Comparison of ENCODE assay signal across 11 cellular contexts in genomic region chr5:172872997-172873491, GRCh38. TPM values are rescaled to one million over a fixed set of nuclear protein-coding genes. Genes with fewer than 3 reads are reported as not detected.
DNase-seq lines count a peak whose midpoint lies in the region; ATAC-seq and TF ChIP-seq lines count a peak whose summit lies in the region.
"Had no signal": no experiment of that assay in that cellular context is flagged by ENCODE, and none has a peak within 500 bp of the region (broad histone marks: within the 10 kb centered on the region; RNA-seq: fewer than 3 reads in every experiment).

No MANE protein-coding gene starts in this region.

- TF ChIP-seq CTCF in WTC11 (IDR thresholded peaks at IDR 0.05) (no peak), foreskin fibroblast (IDR thresholded peaks at IDR 0.05; ENCODE audit: low read depth, low read length) (no peak), tibial nerve (IDR thresholded peaks at IDR 0.05) (no peak)

- no peaks in the 10 kb centered on the region for H3K36me3 ChIP-seq in tibial nerve

- H3K27ac Mint-ChIP-seq in WTC11, result peak overlapping the region; percentile 48; the same call in 1 of the 2 replicates

- TF ChIP-seq EP300 in tibial nerve (IDR thresholded peaks at IDR 0.05), result peak in 1 of 2 donors; percentile 73

- H3K4me3 ChIP-seq in foreskin fibroblast (ENCODE audit: low read depth in 1 of 2, low read length in 2 of 2), result no peak overlapping the region
- no peak overlapping the region for H3K4me3 ChIP-seq in tibial nerve
- H3K4me3 ChIP-seq: GM12878 had no signal

- no peaks in the 10 kb centered on the region for H3K27me3 ChIP-seq in tibial nerve

- peak overlapping the region; percentile 38 to 94 (median 83) for H3K27ac ChIP-seq in tibial nerve

- H3K9me3 ChIP-seq in tibial nerve, result no peaks in the 10 kb centered on the region

- CTCF ChIA-PET in WTC11 (lab: Charles Lee), result interaction anchor here (1.0 to 3.4 kb wide), 5 partner anchors 30 to 166 kb away, joined by 3 to 11 read pairs (median 4); no protein-coding TSS in a partner anchor

- DNase-seq in WTC11 (ENCODE audit: low spot score) (no peak), foreskin fibroblast (peak; percentile 55 to 71), myocyte (ENCODE audit: low read depth) (peak; percentile 88), tibial nerve (ENCODE audit: low spot score in 2 of 2) (peak in 1 of 2 donors; percentile 71), ACHN (no peak)
- DNase-seq in activated CD8-positive, alpha-beta memory T cell treated with anti-CD3 and anti-CD28 coated beads, Interleukin-2, amount 50 U/mL, for 48 hours, result no peak
- DNase-seq: activated CD4-positive, alpha-beta T cell treated with anti-CD3 and anti-CD28 coated beads for 1 hour; stimulated activated CD4-positive, alpha-beta T cell treated with anti-CD3 and anti-CD28 coated beads, Interleukin-2, amount 100 ng/mL, for 24 hours had no signal

- H3K27me3 Mint-ChIP-seq in WTC11 (ENCODE audit: low read depth), result no peaks in the 10 kb centered on the region

- TF ChIP-seq POLR2A in tibial nerve (IDR thresholded peaks at IDR 0.05), result no peak

- peaks cover 0 to 75% (median 60%) of the 10 kb centered on the region in 4 donors for H3K4me1 ChIP-seq in tibial nerve

- ATAC-seq in WTC11, result peak; percentile 16
- no peak for ATAC-seq in GM21576 (IDR thresholded peaks at IDR 0.05; ENCODE audit: unreplicated experiment)
- ATAC-seq in HG02852 (IDR thresholded peaks at IDR 0.05; ENCODE audit: unreplicated experiment), result no peak
- ATAC-seq: GM12878 had no signal

- H3K36me3 Mint-ChIP-seq in WTC11, result no peaks in the 10 kb centered on the region

- in situ Hi-C loops in ACHN (cut with HindIII; ENCODE audit: low pct_ligation_motif_present, low pct_unique_long_range_greater_than_20kb, low sequenced_read_pairs), result no loop called here

- peaks cover 31% of the 10 kb centered on the region for H3K4me1 Mint-ChIP-seq in WTC11

- H3K4me3 Mint-ChIP-seq in WTC11, result no peak overlapping the region

- 10% methylated on average over 13 of the region's 13 CpGs for WGBS in tibial nerve, 2 donors

- no peaks in the 10 kb centered on the region for H3K9me3 Mint-ChIP-seq in WTC11

- POLR2A ChIA-PET in WTC11 (lab: Charles Lee), result interaction anchor here (0.9 kb wide), 1 partner anchor 101 kb away, joined by 3 read pairs; no protein-coding TSS in a partner anchor

TF ChIP-seq in WTC11, 78 proteins besides CTCF, POLR2A, EP300 and RAD21:
- TF ChIP-seq ATF3 (CRISPR knock-in tag; conservative IDR thresholded peaks at IDR 0.05) (no peak), ZNF121 (CRISPR knock-in tag; IDR thresholded peaks at IDR 0.05) (no peak), NFE2L1 (CRISPR knock-in tag; IDR thresholded peaks at IDR 0.05) (no peak), ERG (CRISPR knock-in tag; IDR thresholded peaks at IDR 0.05) (no peak), RELA (CRISPR knock-in tag; IDR thresholded peaks at IDR 0.05; ENCODE audit: borderline replicate concordance) (no peak), ESRRA (CRISPR knock-in tag; IDR thresholded peaks at IDR 0.05; ENCODE audit: borderline replicate concordance) (no peak), TEAD1 (CRISPR knock-in tag; IDR thresholded peaks at IDR 0.05) (no peak), ZNF416 (CRISPR knock-in tag; IDR thresholded peaks at IDR 0.05) (no peak), AFF4 (CRISPR knock-in tag; IDR thresholded peaks at IDR 0.05; ENCODE audit: borderline replicate concordance) (no peak), E2F4 (CRISPR knock-in tag; IDR thresholded peaks at IDR 0.05; ENCODE audit: borderline replicate concordance, low read depth) (no peak), ATF6 (CRISPR knock-in tag; IDR thresholded peaks at IDR 0.05) (no peak), GRHL2 (CRISPR knock-in tag; IDR thresholded peaks at IDR 0.05; ENCODE audit: insufficient replicate concordance, severe bottlenecking) (no peak), TP53 (CRISPR knock-in tag; IDR thresholded peaks at IDR 0.05) (no peak), ZNF423 (CRISPR knock-in tag; IDR thresholded peaks at IDR 0.05) (no peak), PREB (CRISPR knock-in tag; IDR thresholded peaks at IDR 0.05; ENCODE audit: borderline replicate concordance) (no peak), TEAD4 (CRISPR knock-in tag; IDR thresholded peaks at IDR 0.05) (no peak), EMX1 (CRISPR knock-in tag; IDR thresholded peaks at IDR 0.05) (no peak)

RNA-seq across cellular contexts. Expression of gene ERGIC1, which starts 39.0 kb away (rescaled TPM):
- total RNA-seq in WTC11 (2021) (89.8 to 101 TPM (median 97.1 TPM) in 3 replicates), myocyte (97.8 and 120 TPM in 2 replicates), tibial nerve (100 to 1,000 TPM in 2 of 4 donors, 10 to 100 TPM in 2; 60.9 to 123 (median 99.3) TPM)
- 196 TPM for polyA plus RNA-seq in myocyte (2012)

Comparison
In these comparisons a context has a peak if more than half of its experiments do, and no peak if none do; other contexts are left out.
1. DNase-seq: peak in foreskin fibroblast (2 of 2) and myocyte (single experiment); none in WTC11 (single experiment), ACHN (single experiment) and activated CD8-positive, alpha-beta memory T cell treated with anti-CD3 and anti-CD28 coated beads, Interleukin-2, amount 50 U/mL, for 48 hours (single experiment).